ENCODE assay signal across 7 cellular contexts in the genomic region with DNA sequence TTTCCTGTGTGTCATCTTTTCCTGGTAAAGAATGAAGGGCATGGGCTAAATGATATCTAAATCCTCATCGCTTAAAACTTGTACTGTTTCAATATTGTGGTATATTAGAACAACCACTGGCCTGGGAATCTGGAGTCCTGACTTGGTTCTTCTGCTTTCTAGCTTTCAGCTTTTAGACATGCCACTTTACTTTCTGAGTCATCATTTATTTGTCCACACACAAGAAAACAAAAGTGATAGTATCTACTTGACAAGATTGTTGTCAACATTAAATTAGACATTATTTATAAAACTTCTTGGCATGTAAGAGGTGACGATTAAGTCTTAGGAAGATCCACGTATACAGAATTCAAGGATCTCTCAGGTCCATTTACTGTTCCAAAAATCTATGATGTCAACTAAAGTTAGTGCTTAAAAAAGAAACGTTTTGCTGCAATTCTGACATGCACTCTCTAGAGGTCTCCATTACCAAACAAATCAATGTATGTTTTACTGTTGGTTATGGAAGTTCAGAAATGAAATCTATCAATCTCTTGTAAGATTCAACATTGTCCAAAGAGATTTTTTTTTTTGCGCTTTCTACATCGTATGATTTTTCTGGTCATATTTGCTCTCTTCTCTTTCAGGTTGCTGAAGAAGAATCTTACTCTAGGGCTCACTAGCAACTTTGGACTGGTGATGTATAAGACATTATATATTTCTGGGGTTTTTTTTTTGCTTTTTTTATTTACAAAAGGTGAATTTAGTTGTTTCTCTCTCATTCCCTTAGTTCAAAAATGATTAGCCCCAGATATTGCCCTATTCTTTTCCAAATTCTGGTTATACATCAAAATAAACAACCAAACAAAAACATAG. TPM values are rescaled to one million over a fixed set of nuclear protein-coding genes. Genes with fewer than 3 reads are reported as not detected.
DNase-seq lines count a peak whose midpoint lies in the region; ATAC-seq, FAIRE-seq and TF ChIP-seq lines count a peak whose summit lies in the region.

No MANE protein-coding gene starts in this region.

- intact Hi-C loops in pancreas (cut with DNase I) = no loop called here

- H3K27me3 Mint-ChIP-seq in brain = peaks cover 8% of the 10 kb centered on the region

- TF ChIP-seq CTCF in GM12865 (IDR thresholded peaks at IDR 0.05; ENCODE audit: insufficient read depth, low read depth, low read length, missing control alignments) (peak; percentile 28), brain (conservative IDR thresholded peaks at IDR 0.05) (peak; percentile 54 to 68), pancreas (IDR thresholded peaks at IDR 0.05) (no peak)

- no peaks in the 10 kb centered on the region for H3K27me3 ChIP-seq in pancreas

- no peaks in the 10 kb centered on the region for H3K9me3 ChIP-seq in pancreas

- peak; percentile 53 for FAIRE-seq in pancreas (lab: Jason Lieb, UNC)
- no peak for FAIRE-seq in GM12892 (lab: Jason Lieb, UNC)

- ATAC-seq in pancreas = peak in 1 of 4 donors; percentile 22
- ATAC-seq in activated CD4-positive, CD25-positive, alpha-beta regulatory T cell treated with anti-CD3 and anti-CD28 coated beads, Interleukin-2, amount 50 U/mL, for 24 hours = no peak

- no peak overlapping the region for H3K4me3 Mint-ChIP-seq in brain

- no peak overlapping the region for H3K4me3 ChIP-seq in GM12865 (ENCODE audit: low read depth, low read length)
- no peak overlapping the region for H3K4me3 ChIP-seq in pancreas

- no peaks in the 10 kb centered on the region for H3K36me3 ChIP-seq in pancreas

- H3K27ac Mint-ChIP-seq in brain = no peak overlapping the region

- no peaks in the 10 kb centered on the region for H3K4me1 ChIP-seq in pancreas

- no peaks in the 10 kb centered on the region for H3K4me1 Mint-ChIP-seq in brain

- DNase-seq in GM12865 (ENCODE audit: low read depth) = peak; percentile 17
- DNase-seq in NCI-H1417 treated with DMSO at 0.1 percent for 48 hours (lab: John Stamatoyannopoulos, UW) = peak; percentile 29
- no peak for DNase-seq in pancreas
- DNase-seq in activated CD4-positive, alpha-beta T cell treated with anti-CD3 and anti-CD28 coated beads for 48 hours = no peak
- DNase-seq in GM12892 (ENCODE audit: insufficient read length) = no peak

- WGBS in pancreas, 2 donors = 39 to 47% methylated on average over 6 of the region's 6 CpGs

- TF ChIP-seq POLR2A in GM12892 (IDR thresholded peaks at IDR 0.05; ENCODE audit: low read depth, low read length) = no peak

- no peaks in the 10 kb centered on the region for H3K36me3 Mint-ChIP-seq in brain

- no peak overlapping the region for H3K27ac ChIP-seq in pancreas

- no peaks in the 10 kb centered on the region for H3K9me3 Mint-ChIP-seq in brain

RNA-seq across cellular contexts. Expression of a gene that starts 53.6 kb away (rescaled TPM):
- polyA plus RNA-seq in brain (ENCODE audit: insufficient read depth, low read depth, low replicate concordance) (21.6 TPM), pancreas (1 to 10 TPM in 1 of 2 donors, under 1 TPM in 1; 0.95 to 5.5 TPM)
- total RNA-seq in pancreas = 1 to 10 TPM in 4 of 6 donors, under 1 TPM in 2; 0.71 to 1.5 (median 1.3) TPM
- not detected for polyA plus RNA-seq in GM12892 (2012; ENCODE audit: missing spikeins)

Comparison
In these comparisons a context has a peak if more than half of its experiments do, and no peak if none do; other contexts are left out.
1. DNase-seq: peak in GM12865 (single experiment) and NCI-H1417 treated with DMSO at 0.1 percent for 48 hours (single experiment); none in pancreas (0 of 6), activated CD4-positive, alpha-beta T cell treated with anti-CD3 and anti-CD28 coated beads for 48 hours (single experiment) and GM12892 (single experiment).
2. CTCF ChIP-seq: peak in GM12865 (single experiment) and brain (2 of 2); none in pancreas (0 of 4).